In the genomic region with DNA sequence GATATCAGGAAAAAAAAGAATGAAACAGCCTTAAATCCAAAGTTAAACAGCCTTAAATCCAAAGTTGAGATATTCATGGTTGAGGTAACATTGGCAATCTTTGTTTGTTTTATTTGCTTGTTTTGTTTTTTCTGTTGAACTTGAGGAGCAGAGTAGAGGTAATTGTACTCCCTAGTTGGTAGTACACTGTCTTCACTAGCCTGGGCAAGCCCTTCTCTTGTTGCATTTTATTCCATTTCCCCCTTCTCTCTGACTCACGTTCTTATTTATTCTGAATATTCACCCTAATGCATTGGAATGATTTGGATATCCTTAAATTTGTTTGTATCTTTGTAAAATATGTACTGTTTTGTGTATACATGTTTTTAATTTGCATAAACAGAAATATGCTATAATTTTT, we compare ENCODE assay signal across 22 cellular contexts.
DNase-seq lines count a peak whose midpoint lies in the region; ATAC-seq, FAIRE-seq and TF ChIP-seq lines count a peak whose summit lies in the region.
"Had no signal": no experiment of that assay in that cellular context is flagged by ENCODE, and none has a peak within 500 bp of the region (broad histone marks: within the 10 kb centered on the region; RNA-seq: fewer than 3 reads in every experiment).

No MANE protein-coding gene starts in this region.

- H3K4me3 ChIP-seq in RWPE2 (ENCODE audit: severe bottlenecking) (no peak overlapping the region), bronchial epithelial cell (ENCODE audit: low read depth, low read length) (no peak overlapping the region)
- H3K4me3 ChIP-seq: BLaER1, GM23248 had no signal

- DNase-seq in HPDE6-E6E7 (ENCODE audit: extremely low spot score) (peak; percentile 15), RWPE2 (ENCODE audit: low spot score) (no peak), bronchial epithelial cell (ENCODE audit: low read depth) (peak; percentile 79), epithelial cell of prostate (ENCODE audit: low read depth, low spot score) (no peak), posterior cingulate gyrus (no peak), RPMI8226 (no peak), NCI-H748 treated with DMSO at 0.1 percent for 48 hours (lab: John Stamatoyannopoulos, UW) (no peak)
- DNase-seq: Caco-2; CD4-positive, CD25-positive, alpha-beta regulatory T cell; CD8-positive, alpha-beta T cell; DMS153; DND-41; GM23248; H7; HCEC 1CT had no signal

- intact Hi-C loops in posterior cingulate gyrus (cut with DNase I), result no loop called here

- H3K27ac ChIP-seq in RWPE2 (ENCODE audit: poor library complexity, severe bottlenecking), result no peak overlapping the region
- peak overlapping the region; percentile 48 for H3K27ac ChIP-seq in epithelial cell of prostate
- H3K27ac ChIP-seq: BLaER1, C4-2B, GM23248 had no signal

- no peak for FAIRE-seq in bronchial epithelial cell (lab: Jason Lieb, UNC)
- FAIRE-seq: A204.1, G401.6, GM12892, H1 had no signal

- H3K27me3 ChIP-seq in RWPE2 (ENCODE audit: insufficient read depth, poor library complexity, severe bottlenecking), result no peaks in the 10 kb centered on the region
- H3K27me3 ChIP-seq in bronchial epithelial cell (ENCODE audit: control insufficient read depth, insufficient read depth, low read length), result no peaks in the 10 kb centered on the region
- H3K27me3 ChIP-seq: BLaER1 had no signal

- H3K36me3 ChIP-seq in RWPE2 (ENCODE audit: low read depth), result no peaks in the 10 kb centered on the region
- no peaks in the 10 kb centered on the region for H3K36me3 ChIP-seq in bronchial epithelial cell (ENCODE audit: control insufficient read depth, insufficient read depth, low read length)
- H3K36me3 ChIP-seq: BLaER1 had no signal

- TF ChIP-seq CTCF in RWPE2 (IDR thresholded peaks at IDR 0.05; ENCODE audit: poor library complexity, severe bottlenecking) (no peak), bronchial epithelial cell (IDR thresholded peaks at IDR 0.05; ENCODE audit: insufficient read depth, low read length, severe bottlenecking) (no peak)

- no peaks in the 10 kb centered on the region for H3K4me1 ChIP-seq in RWPE2 (ENCODE audit: insufficient read depth, poor library complexity, severe bottlenecking)
- H3K4me1 ChIP-seq: Caco-2 had no signal

- H3K9me3 ChIP-seq in RWPE2 (ENCODE audit: severe bottlenecking), result peaks cover 2% of the 10 kb centered on the region
- H3K9me3 ChIP-seq: Caco-2 had no signal

- peak; percentile 58; the same call in 1 of the 3 replicates for ATAC-seq in RWPE2 (ENCODE audit: low read depth)
- ATAC-seq in GM21619 (IDR thresholded peaks at IDR 0.05; ENCODE audit: unreplicated experiment), result no peak
- ATAC-seq: CD8-positive, alpha-beta T cell had no signal

Comparison
In these comparisons a context has a peak if more than half of its experiments do, and no peak if none do; other contexts are left out.
1. DNase-seq: peak in HPDE6-E6E7 (single experiment) and bronchial epithelial cell (single experiment); none in RWPE2 (single experiment), epithelial cell of prostate (single experiment), posterior cingulate gyrus (0 of 10), RPMI8226 (single experiment) and NCI-H748 treated with DMSO at 0.1 percent for 48 hours (single experiment).